ENCODE assay signal across 15 cellular contexts in genomic region chr11:96203567-96204365, GRCh38.
DNase-seq lines count a peak whose midpoint lies in the region; ATAC-seq, FAIRE-seq and TF ChIP-seq lines count a peak whose summit lies in the region.
"Had no signal": no experiment of that assay in that cellular context is flagged by ENCODE, and none has a peak within 500 bp of the region (broad histone marks: within the 10 kb centered on the region; RNA-seq: fewer than 3 reads in every experiment).

No MANE protein-coding gene starts in this region.

- H3K27me3 ChIP-seq in bronchial epithelial cell (ENCODE audit: control insufficient read depth, insufficient read depth, low read length) (no peaks in the 10 kb centered on the region), thyroid gland (no peaks in the 10 kb centered on the region)
- H3K27me3 ChIP-seq: MG63, neutrophil had no signal

- no peak for FAIRE-seq in RCC 7860 (lab: Jason Lieb, UNC)
- no peak for FAIRE-seq in bronchial epithelial cell (lab: Jason Lieb, UNC)
- FAIRE-seq: A549, D721Med had no signal

- intact Hi-C loops in thyroid gland (cut with DNase I) = no loop called here

- H3K4me3 Mint-ChIP-seq in T-helper 2 cell treated with Interferon-gamma antibody and Interleukin-4, amounts not matched to agents 5 μg/mL and 100 μg/mL, for 36 hours = peak overlapping the region; percentile 70
- H3K4me3 Mint-ChIP-seq in osteocyte (ENCODE audit: unreplicated experiment) = no peak overlapping the region

- TF ChIP-seq POLR2A in thyroid gland (IDR thresholded peaks at IDR 0.05) = no peak

- no peak overlapping the region for H3K4me3 ChIP-seq in bronchial epithelial cell (ENCODE audit: low read depth, low read length)
- no peak overlapping the region for H3K4me3 ChIP-seq in thyroid gland (replicated peaks in 1 of 3)
- no peak overlapping the region for H3K4me3 ChIP-seq in coronary artery
- H3K4me3 ChIP-seq: A549, MG63 had no signal

- H3K27ac ChIP-seq in thyroid gland (no peak overlapping the region), coronary artery (no peak overlapping the region)
- H3K27ac ChIP-seq: A549 had no signal

- peaks cover 5 to 19% of the 10 kb centered on the region in 2 donors for H3K4me1 ChIP-seq in thyroid gland

- H3K27ac Mint-ChIP-seq in T-helper 2 cell treated with Interferon-gamma antibody and Interleukin-4, amounts not matched to agents 5 μg/mL and 100 μg/mL, for 36 hours = peak overlapping the region; percentile 64
- H3K27ac Mint-ChIP-seq in osteocyte (ENCODE audit: unreplicated experiment) = peak overlapping the region; percentile 54

- 96% methylated on average over 7 of the region's 7 CpGs for WGBS in thyroid gland, 2 donors

- no peaks in the 10 kb centered on the region for H3K27me3 Mint-ChIP-seq in T-helper 2 cell treated with Interferon-gamma antibody and Interleukin-4, amounts not matched to agents 5 μg/mL and 100 μg/mL, for 36 hours (ENCODE audit: low read depth)
- H3K27me3 Mint-ChIP-seq in osteocyte (ENCODE audit: unreplicated experiment) = no peaks in the 10 kb centered on the region

- H3K9me3 Mint-ChIP-seq in T-helper 2 cell treated with Interferon-gamma antibody and Interleukin-4, amounts not matched to agents 5 μg/mL and 100 μg/mL, for 36 hours = no peaks in the 10 kb centered on the region
- H3K9me3 Mint-ChIP-seq in osteocyte (ENCODE audit: unreplicated experiment) = no peaks in the 10 kb centered on the region

- no peaks in the 10 kb centered on the region for H3K36me3 ChIP-seq in bronchial epithelial cell (ENCODE audit: control insufficient read depth, insufficient read depth, low read length)
- no peaks in the 10 kb centered on the region for H3K36me3 ChIP-seq in thyroid gland
- H3K36me3 ChIP-seq: MG63, neutrophil had no signal

- no peak for DNase-seq in T-helper 2 cell treated with Interferon-gamma antibody and Interleukin-4, amounts not matched to agents 5 μg/mL and 100 μg/mL, for 36 hours (ENCODE audit: low spot score)
- DNase-seq in T-helper 2 cell (no peak), RCC 7860 (ENCODE audit: low spot score) (peak; percentile 44), bronchial epithelial cell (ENCODE audit: low read depth) (peak; percentile 42), osteocyte (ENCODE audit: extremely low spot score, unreplicated experiment) (no peak), thyroid gland (no peak), coronary artery (ENCODE audit: low spot score) (no peak)
- DNase-seq: cortex of kidney, hypothalamus, left ventricle myocardium superior, MG63 had no signal

- no peaks in the 10 kb centered on the region for H3K9me3 ChIP-seq in thyroid gland
- H3K9me3 ChIP-seq: A549, MG63, neutrophil had no signal

- TF ChIP-seq CTCF in bronchial epithelial cell (IDR thresholded peaks at IDR 0.05; ENCODE audit: insufficient read depth, low read length, severe bottlenecking) = no peak
- TF ChIP-seq CTCF in osteocyte (IDR thresholded peaks at IDR 0.05) = no peak
- TF ChIP-seq CTCF in thyroid gland (IDR thresholded peaks at IDR 0.05) = no peak
- no peak for TF ChIP-seq CTCF in coronary artery (IDR thresholded peaks at IDR 0.05)

- peaks cover 54% of the 10 kb centered on the region for H3K4me1 Mint-ChIP-seq in T-helper 2 cell treated with Interferon-gamma antibody and Interleukin-4, amounts not matched to agents 5 μg/mL and 100 μg/mL, for 36 hours (ENCODE audit: low read depth)
- H3K4me1 Mint-ChIP-seq in osteocyte (ENCODE audit: unreplicated experiment) = peaks cover 57% of the 10 kb centered on the region

- no peak for ATAC-seq in GM19351 (IDR thresholded peaks at IDR 0.05; ENCODE audit: unreplicated experiment)
- ATAC-seq: A549, left ventricle myocardium superior had no signal

- peaks cover 22% of the 10 kb centered on the region for H3K36me3 Mint-ChIP-seq in T-helper 2 cell treated with Interferon-gamma antibody and Interleukin-4, amounts not matched to agents 5 μg/mL and 100 μg/mL, for 36 hours (ENCODE audit: low read depth)
- H3K36me3 Mint-ChIP-seq in osteocyte (ENCODE audit: unreplicated experiment) = peaks cover 4% of the 10 kb centered on the region

Comparison
In these comparisons a context has a peak if more than half of its experiments do, and no peak if none do; other contexts are left out.
1. DNase-seq: peak in RCC 7860 (single experiment) and bronchial epithelial cell (single experiment); none in T-helper 2 cell treated with Interferon-gamma antibody and Interleukin-4, amounts not matched to agents 5 μg/mL and 100 μg/mL, for 36 hours (single experiment), T-helper 2 cell (0 of 5), osteocyte (single experiment), thyroid gland (0 of 2) and coronary artery (single experiment).